17 cellular contexts compared by ENCODE assay signal in genomic region chr17:31696703-31697325, GRCh38.
DNase-seq lines count a peak whose midpoint lies in the region; ATAC-seq and TF ChIP-seq lines count a peak whose summit lies in the region.
"Had no signal": no experiment of that assay in that cellular context is flagged by ENCODE, and none has a peak within 500 bp of the region (broad histone marks: within the 10 kb centered on the region; RNA-seq: fewer than 3 reads in every experiment).

No MANE protein-coding gene starts in this region.

- no peak overlapping the region for H3K9ac ChIP-seq in neural progenitor cell

- H3K4me3 ChIP-seq in gastroesophageal sphincter (no peak overlapping the region), neural progenitor cell (no peak overlapping the region), thyroid gland (replicated peaks in 1 of 3) (no peak overlapping the region)
- H3K4me3 ChIP-seq: upper lobe of left lung had no signal

- peaks cover 0 to 5% (median 0%) of the 10 kb centered on the region in 3 donors for H3K9me3 ChIP-seq in gastroesophageal sphincter
- H3K9me3 ChIP-seq in neural progenitor cell (ENCODE audit: low read depth), result no peaks in the 10 kb centered on the region
- no peaks in the 10 kb centered on the region for H3K9me3 ChIP-seq in thyroid gland
- H3K9me3 ChIP-seq: upper lobe of left lung had no signal

- DNase-seq in activated CD4-positive, alpha-beta T cell treated with anti-CD3 and anti-CD28 coated beads, Interleukin-2, amount 10 ng/mL, durations not matched to agents 7 days and 5 days, result no peak
- DNase-seq in activated CD4-positive, alpha-beta T cell treated with anti-CD3 and anti-CD28 coated beads for 4 hours, result no peak
- DNase-seq in neural progenitor cell (ENCODE audit: low spot score) (peak; percentile 18), thyroid gland (no peak), NCI-H526 treated with DMSO at 0.1 percent for 48 hours (lab: John Stamatoyannopoulos, UW) (no peak), NCI-H2081 (lab: John Stamatoyannopoulos, UW) (no peak), CD1c-positive myeloid dendritic cell (ENCODE audit: extremely low spot score) (no peak)
- DNase-seq: activated CD4-positive, alpha-beta T cell treated with anti-CD3 and anti-CD28 coated beads, Interleukin-2, amount 50 U/mL, for 4 hours; effector CD8-positive, alpha-beta T cell; NCI-H1092; NCI-H526; PC-3; upper lobe of left lung had no signal

- CTCF ChIA-PET in activated CD4-positive, alpha-beta T cell treated with anti-CD3 and anti-CD28 coated beads, Interleukin-2, amount 10 ng/mL, durations not matched to agents 7 days and 5 days (lab: Charles Lee), result no interaction called here

- no peaks in the 10 kb centered on the region for H3K79me2 ChIP-seq in neural progenitor cell (ENCODE audit: low read depth)

- no peak for TF ChIP-seq CTCF in gastroesophageal sphincter (IDR thresholded peaks at IDR 0.05)
- TF ChIP-seq CTCF in neural progenitor cell (IDR thresholded peaks at IDR 0.05), result no peak
- TF ChIP-seq CTCF in thyroid gland (IDR thresholded peaks at IDR 0.05), result no peak

- POLR2A ChIA-PET in activated CD4-positive, alpha-beta T cell treated with anti-CD3 and anti-CD28 coated beads, Interleukin-2, amount 10 ng/mL, durations not matched to agents 7 days and 5 days (lab: Charles Lee), result no interaction called here

- H3K36me3 ChIP-seq in gastroesophageal sphincter (no peaks in the 10 kb centered on the region), neural progenitor cell (no peaks in the 10 kb centered on the region), thyroid gland (no peaks in the 10 kb centered on the region)
- H3K36me3 ChIP-seq: upper lobe of left lung had no signal

- no peaks in the 10 kb centered on the region for H3K4me1 Mint-ChIP-seq in activated CD4-positive, alpha-beta T cell treated with anti-CD3 and anti-CD28 coated beads, Interleukin-2, amount 10 ng/mL, durations not matched to agents 7 days and 5 days
- peaks cover 32% of the 10 kb centered on the region for H3K4me1 Mint-ChIP-seq in neural progenitor cell

- WGBS in gastroesophageal sphincter (ENCODE audit: low coverage in 1 of 2), 2 donors, result 19 to 45% methylated on average over 5 to 9 of the region's 9 CpGs
- 72 to 84% methylated on average over 9 of the region's 9 CpGs for WGBS in thyroid gland, 2 donors

- no peak overlapping the region for H2AFZ ChIP-seq in neural progenitor cell (replicated peaks)

- H3K27me3 Mint-ChIP-seq in activated CD4-positive, alpha-beta T cell treated with anti-CD3 and anti-CD28 coated beads, Interleukin-2, amount 10 ng/mL, durations not matched to agents 7 days and 5 days, result peaks cover 6% of the 10 kb centered on the region
- peaks cover 10% of the 10 kb centered on the region for H3K27me3 Mint-ChIP-seq in neural progenitor cell (ENCODE audit: insufficient read depth, low read depth)

- H3K27me3 ChIP-seq in gastroesophageal sphincter, result no peaks in the 10 kb centered on the region
- H3K27me3 ChIP-seq in neural progenitor cell, result no peaks in the 10 kb centered on the region
- H3K27me3 ChIP-seq in thyroid gland, result no peaks in the 10 kb centered on the region
- H3K27me3 ChIP-seq: upper lobe of left lung had no signal

- peak overlapping the region; percentile 27 for H3K27ac Mint-ChIP-seq in activated CD4-positive, alpha-beta T cell treated with anti-CD3 and anti-CD28 coated beads, Interleukin-2, amount 10 ng/mL, durations not matched to agents 7 days and 5 days
- H3K27ac Mint-ChIP-seq in neural progenitor cell, result peak overlapping the region; percentile 94
- H3K27ac Mint-ChIP-seq: activated naive CD8-positive, alpha-beta T cell had no signal

- H3K27ac ChIP-seq in gastroesophageal sphincter, result peak overlapping the region; percentile 26 to 80 (median 75)
- H3K27ac ChIP-seq in neural progenitor cell, result peak overlapping the region; percentile 42
- peak overlapping the region in 2 of 3 donors; percentile 37 to 47 for H3K27ac ChIP-seq in thyroid gland
- H3K27ac ChIP-seq: 22Rv1, C4-2B, upper lobe of left lung had no signal

- H4K20me1 ChIP-seq in neural progenitor cell (ENCODE audit: low read depth), result peaks cover 11% of the 10 kb centered on the region

- peaks cover 22% of the 10 kb centered on the region for H3F3A ChIP-seq in neural progenitor cell (ENCODE audit: low read depth)

- H3K9me3 Mint-ChIP-seq in activated CD4-positive, alpha-beta T cell treated with anti-CD3 and anti-CD28 coated beads, Interleukin-2, amount 10 ng/mL, durations not matched to agents 7 days and 5 days, result no peaks in the 10 kb centered on the region
- H3K9me3 Mint-ChIP-seq in neural progenitor cell, result no peaks in the 10 kb centered on the region

- H3K36me3 Mint-ChIP-seq in activated CD4-positive, alpha-beta T cell treated with anti-CD3 and anti-CD28 coated beads, Interleukin-2, amount 10 ng/mL, durations not matched to agents 7 days and 5 days (ENCODE audit: low read depth), result no peaks in the 10 kb centered on the region
- H3K36me3 Mint-ChIP-seq in neural progenitor cell, result no peaks in the 10 kb centered on the region

- H3K4me2 ChIP-seq in neural progenitor cell, result peak overlapping the region; percentile 38

- ATAC-seq in gastroesophageal sphincter, result no peak
- ATAC-seq: PC-3 had no signal

- H3K4me3 Mint-ChIP-seq in activated CD4-positive, alpha-beta T cell treated with anti-CD3 and anti-CD28 coated beads, Interleukin-2, amount 10 ng/mL, durations not matched to agents 7 days and 5 days, result no peak overlapping the region
- H3K4me3 Mint-ChIP-seq in neural progenitor cell, result no peak overlapping the region
- H3K4me3 Mint-ChIP-seq: activated naive CD8-positive, alpha-beta T cell had no signal

- H3K4me1 ChIP-seq in gastroesophageal sphincter, result peaks cover 20 to 70% (median 29%) of the 10 kb centered on the region in 3 donors
- H3K4me1 ChIP-seq in neural progenitor cell, result peaks cover 16% of the 10 kb centered on the region
- H3K4me1 ChIP-seq in thyroid gland, result peaks cover 0 to 24% of the 10 kb centered on the region in 2 donors
- H3K4me1 ChIP-seq: upper lobe of left lung had no signal

- TF ChIP-seq POLR2A in gastroesophageal sphincter (IDR thresholded peaks at IDR 0.05) (no peak), thyroid gland (IDR thresholded peaks at IDR 0.05) (no peak)

- TF ChIP-seq EP300 in gastroesophageal sphincter (IDR thresholded peaks at IDR 0.05), result no peak

- intact Hi-C loops in thyroid gland (cut with DNase I), result no loop called here
